1 cellular context compared by ENCODE assay signal in the genomic region with DNA sequence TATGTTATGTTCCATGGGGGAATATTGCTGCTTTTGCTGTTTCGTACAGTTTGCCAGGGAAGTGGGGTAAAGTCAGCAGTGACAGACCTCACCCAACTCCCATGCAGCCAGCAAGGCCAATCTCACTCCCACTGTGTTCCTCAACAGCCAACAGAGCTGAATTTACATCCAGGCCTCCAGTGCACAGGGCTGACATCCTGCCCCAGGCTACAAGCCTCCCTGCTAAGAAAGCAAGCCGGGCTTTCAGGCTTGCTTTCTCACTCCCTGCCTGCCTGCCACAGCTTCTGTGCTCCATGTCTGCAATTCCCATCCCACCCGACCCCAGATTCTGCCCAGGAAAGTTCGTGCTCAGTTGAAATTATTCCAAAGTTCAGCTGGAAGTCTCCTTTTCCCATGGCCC.
TF ChIP-seq lines count a peak whose summit lies in the region.

No MANE protein-coding gene starts in this region.

TF ChIP-seq in HEK293, 187 proteins besides CTCF, POLR2A, EP300 and RAD21 (continued from another document):
- TF ChIP-seq, protein P1, sequence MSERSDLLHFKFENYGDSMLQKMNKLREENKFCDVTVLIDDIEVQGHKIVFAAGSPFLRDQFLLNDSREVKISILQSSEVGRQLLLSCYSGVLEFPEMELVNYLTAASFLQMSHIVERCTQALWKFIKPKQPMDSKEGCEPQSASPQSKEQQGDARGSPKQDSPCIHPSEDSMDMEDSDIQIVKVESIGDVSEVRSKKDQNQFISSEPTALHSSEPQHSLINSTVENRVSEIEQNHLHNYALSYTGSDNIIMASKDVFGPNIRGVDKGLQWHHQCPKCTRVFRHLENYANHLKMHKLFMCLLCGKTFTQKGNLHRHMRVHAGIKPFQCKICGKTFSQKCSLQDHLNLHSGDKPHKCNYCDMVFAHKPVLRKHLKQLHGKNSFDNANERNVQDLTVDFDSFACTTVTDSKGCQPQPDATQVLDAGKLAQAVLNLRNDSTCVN (tag by site-specific recombination; optimal IDR thresholded peaks at IDR 0.05), result no peak
- TF ChIP-seq ZNF488 (tag by site-specific recombination; IDR thresholded peaks at IDR 0.05), result no peak
- no peak for TF ChIP-seq GFI1B (tag by site-specific recombination; IDR thresholded peaks at IDR 0.05)
TF ChIP-seq in HEK293: peak in this region for 1.
